Comparison of ENCODE assay signal across 8 cellular contexts in the genomic region with DNA sequence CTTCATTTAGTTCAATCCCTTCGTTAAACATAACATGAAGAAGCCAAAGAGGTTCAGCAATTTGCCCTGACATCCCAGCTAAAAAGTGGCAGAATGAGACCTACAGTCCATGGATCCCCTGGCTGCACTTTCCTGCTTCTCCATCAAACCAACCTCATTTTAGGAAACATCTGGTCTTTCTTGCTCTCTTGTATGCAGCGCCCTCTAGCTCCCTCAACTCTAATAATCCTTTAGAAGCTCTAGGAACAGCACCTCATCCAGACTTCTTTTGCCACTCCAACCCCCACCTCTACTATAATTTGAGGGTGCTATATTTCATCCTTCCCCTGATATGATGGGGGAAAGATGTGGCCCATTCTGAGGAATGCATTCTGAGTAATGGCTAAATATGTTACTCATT. TPM values are rescaled to one million over a fixed set of nuclear protein-coding genes. Genes with fewer than 3 reads are reported as not detected.
DNase-seq lines count a peak whose midpoint lies in the region; ATAC-seq and TF ChIP-seq lines count a peak whose summit lies in the region.

No MANE protein-coding gene starts in this region.

- intact Hi-C loops in sciatic nerve (cut with DNase I): no loop called here

- no peaks in the 10 kb centered on the region for H3K27me3 Mint-ChIP-seq in activated naive CD8-positive, alpha-beta T cell treated with anti-CD3 and anti-CD28 coated beads, Interleukin-2, amount 50 U/mL, for 24 hours
- no peaks in the 10 kb centered on the region for H3K27me3 Mint-ChIP-seq in activated naive CD8-positive, alpha-beta T cell treated with anti-CD3 and anti-CD28 coated beads for 36 hours

- H3K4me3 ChIP-seq in HL-60 (replicated peaks; ENCODE audit: insufficient read depth, low read length) (no peak overlapping the region), foreskin fibroblast (ENCODE audit: low read depth in 1 of 2, low read length in 2 of 2) (no peak overlapping the region)

- no peak overlapping the region for H3K27ac Mint-ChIP-seq in activated naive CD8-positive, alpha-beta T cell treated with anti-CD3 and anti-CD28 coated beads, Interleukin-2, amount 50 U/mL, for 24 hours
- no peak overlapping the region for H3K27ac Mint-ChIP-seq in activated naive CD8-positive, alpha-beta T cell treated with anti-CD3 and anti-CD28 coated beads for 36 hours

- no peaks in the 10 kb centered on the region for H3K27me3 ChIP-seq in HL-60 (ENCODE audit: insufficient read depth, poor library complexity, severe bottlenecking)

- no peaks in the 10 kb centered on the region for H3K9me3 Mint-ChIP-seq in activated naive CD8-positive, alpha-beta T cell treated with anti-CD3 and anti-CD28 coated beads, Interleukin-2, amount 50 U/mL, for 24 hours
- no peaks in the 10 kb centered on the region for H3K9me3 Mint-ChIP-seq in activated naive CD8-positive, alpha-beta T cell treated with anti-CD3 and anti-CD28 coated beads for 36 hours

- H3K4me1 Mint-ChIP-seq in activated naive CD8-positive, alpha-beta T cell treated with anti-CD3 and anti-CD28 coated beads, Interleukin-2, amount 50 U/mL, for 24 hours: peaks cover 9% of the 10 kb centered on the region
- H3K4me1 Mint-ChIP-seq in activated naive CD8-positive, alpha-beta T cell treated with anti-CD3 and anti-CD28 coated beads for 36 hours: peaks cover 5% of the 10 kb centered on the region

- H3K4me3 Mint-ChIP-seq in activated naive CD8-positive, alpha-beta T cell treated with anti-CD3 and anti-CD28 coated beads, Interleukin-2, amount 50 U/mL, for 24 hours: no peak overlapping the region
- no peak overlapping the region for H3K4me3 Mint-ChIP-seq in activated naive CD8-positive, alpha-beta T cell treated with anti-CD3 and anti-CD28 coated beads for 36 hours

- H3K36me3 Mint-ChIP-seq in activated naive CD8-positive, alpha-beta T cell treated with anti-CD3 and anti-CD28 coated beads, Interleukin-2, amount 50 U/mL, for 24 hours (ENCODE audit: low read depth): peaks cover 15% of the 10 kb centered on the region
- peaks cover 8% of the 10 kb centered on the region for H3K36me3 Mint-ChIP-seq in activated naive CD8-positive, alpha-beta T cell treated with anti-CD3 and anti-CD28 coated beads for 36 hours

- ATAC-seq in activated naive CD8-positive, alpha-beta T cell treated with anti-CD3 and anti-CD28 coated beads, Interleukin-2, amount 50 U/mL, for 24 hours: peak; percentile 70
- ATAC-seq in sciatic nerve (peak; percentile 63), GM21360 (IDR thresholded peaks at IDR 0.05; ENCODE audit: unreplicated experiment) (no peak), GM21529 (IDR thresholded peaks at IDR 0.05; ENCODE audit: unreplicated experiment) (no peak)

- H3K27ac ChIP-seq in HL-60 (replicated peaks): no peak overlapping the region

- peak; percentile 58 for TF ChIP-seq CTCF in HL-60 (IDR thresholded peaks at IDR 0.05; ENCODE audit: insufficient read depth, low read length)
- peak; percentile 72 for TF ChIP-seq CTCF in foreskin fibroblast (IDR thresholded peaks at IDR 0.05; ENCODE audit: low read depth, low read length)

- DNase-seq in activated naive CD8-positive, alpha-beta T cell treated with anti-CD3 and anti-CD28 coated beads, Interleukin-2, amount 50 U/mL, for 24 hours: no peak
- no peak for DNase-seq in activated naive CD8-positive, alpha-beta T cell treated with anti-CD3 and anti-CD28 coated beads for 36 hours
- DNase-seq in HL-60 (ENCODE audit: low read depth in 1 of 2, low spot score in 1 of 2) (peak in 1 of 2 experiments; percentile 48), SKM-1 (lab: John Stamatoyannopoulos, UW; ENCODE audit: unreplicated experiment) (peak; percentile 24), foreskin fibroblast (peak; percentile 38 to 77), sciatic nerve (ENCODE audit: low spot score) (no peak)

RNA-seq across cellular contexts. Expression of a gene that starts 7.4 kb away (rescaled TPM):
- 1 to 10 TPM; 3.3 TPM for total RNA-seq in activated naive CD8-positive, alpha-beta T cell treated with anti-CD3 and anti-CD28 coated beads for 36 hours
- 426 TPM for total RNA-seq in sciatic nerve

RNA-seq across cellular contexts. Expression of a gene that starts 51.0 kb away (rescaled TPM):
- total RNA-seq in activated naive CD8-positive, alpha-beta T cell treated with anti-CD3 and anti-CD28 coated beads for 36 hours: 10 to 100 TPM; 52.8 to 54.9 TPM
- 46.5 TPM for total RNA-seq in sciatic nerve

RNA-seq across cellular contexts. Expression of a gene that starts 54.2 kb away (rescaled TPM):
- total RNA-seq in activated naive CD8-positive, alpha-beta T cell treated with anti-CD3 and anti-CD28 coated beads for 36 hours: 100 to 1,000 TPM; 146 to 147 TPM
- total RNA-seq in sciatic nerve: 17.2 TPM

Comparison
In these comparisons a context has a peak if more than half of its experiments do, and no peak if none do; other contexts are left out.
1. ATAC-seq: peak in activated naive CD8-positive, alpha-beta T cell treated with anti-CD3 and anti-CD28 coated beads, Interleukin-2, amount 50 U/mL, for 24 hours (single experiment) and sciatic nerve (single experiment); none in GM21360 (single experiment) and GM21529 (single experiment).
2. DNase-seq: peak in SKM-1 (single experiment) and foreskin fibroblast (2 of 2); none in activated naive CD8-positive, alpha-beta T cell treated with anti-CD3 and anti-CD28 coated beads, Interleukin-2, amount 50 U/mL, for 24 hours (single experiment), activated naive CD8-positive, alpha-beta T cell treated with anti-CD3 and anti-CD28 coated beads for 36 hours (single experiment) and sciatic nerve (single experiment).
3. RNA of a gene that starts 7.4 kb away (total RNA-seq): 426 TPM in sciatic nerve (single experiment); 3.3 TPM in activated naive CD8-positive, alpha-beta T cell treated with anti-CD3 and anti-CD28 coated beads for 36 hours; every median in the first group is over 10 times any median in the second.